27 cellular contexts compared by ENCODE assay signal in genomic region chr19:33728141-33728540, GRCh38.
A peak's percentile ranks its signal among the peaks of the same experiment; 100 is the strongest.
DNase-seq lines count a peak whose midpoint lies in the region; ATAC-seq, FAIRE-seq and TF ChIP-seq lines count a peak whose summit lies in the region.
"Had no signal": no experiment of that assay in that cellular context is flagged by ENCODE, and none has a peak within 500 bp of the region (broad histone marks: within the 10 kb centered on the region; RNA-seq: fewer than 3 reads in every experiment).

No MANE protein-coding gene starts in this region.

- H3K4me1 Mint-ChIP-seq in endothelial cell (ENCODE audit: unreplicated experiment): no peaks in the 10 kb centered on the region
- H3K4me1 Mint-ChIP-seq: CD14-positive monocyte; CD4-positive, alpha-beta memory T cell; CD4-positive, CD25-positive, alpha-beta regulatory T cell; CD8-positive, alpha-beta memory T cell had no signal

- no peak overlapping the region for H3K9ac ChIP-seq in kidney (ENCODE audit: low read length in 2 of 2)
- H3K9ac ChIP-seq: BLaER1 had no signal

- no peak overlapping the region for H3K27ac Mint-ChIP-seq in endothelial cell (ENCODE audit: unreplicated experiment)
- H3K27ac Mint-ChIP-seq: CD14-positive monocyte; CD4-positive, alpha-beta memory T cell; CD8-positive, alpha-beta memory T cell had no signal

- H3K4me1 ChIP-seq in kidney (ENCODE audit: control insufficient read depth in 1 of 2, insufficient read depth in 1 of 2, low read depth in 1 of 2, low read length in 2 of 2): no peaks in the 10 kb centered on the region

- H3K27ac ChIP-seq in kidney (ENCODE audit: low read depth in 2 of 2, low read length in 2 of 2): no peak overlapping the region
- H3K27ac ChIP-seq: BLaER1 had no signal

- no peaks in the 10 kb centered on the region for H3K36me3 ChIP-seq in kidney (ENCODE audit: control insufficient read depth in 1 of 2, insufficient read depth in 2 of 2, low read length in 2 of 2)
- H3K36me3 ChIP-seq: BE2C, BLaER1 had no signal

- TF ChIP-seq CTCF in endothelial cell (IDR thresholded peaks at IDR 0.05; ENCODE audit: unreplicated experiment) (no peak), kidney (IDR thresholded peaks at IDR 0.05; ENCODE audit: borderline replicate concordance, extremely low read depth, insufficient read depth) (no peak)

- FAIRE-seq in kidney (lab: Jason Lieb, UNC): no peak
- FAIRE-seq: A204.1, GM12878, GM12892, GM18507, GM19239 had no signal

- H3K9me3 ChIP-seq in kidney (ENCODE audit: control insufficient read depth in 1 of 2, low read length in 2 of 2): peaks cover 0 to 6% of the 10 kb centered on the region in 2 donors
- H3K9me3 ChIP-seq: BE2C had no signal

- no peaks in the 10 kb centered on the region for H3K36me3 Mint-ChIP-seq in endothelial cell (ENCODE audit: low read depth, unreplicated experiment)
- H3K36me3 Mint-ChIP-seq: CD14-positive monocyte; CD4-positive, alpha-beta memory T cell; CD4-positive, CD25-positive, alpha-beta regulatory T cell; CD8-positive, alpha-beta memory T cell had no signal

- H3K4me3 Mint-ChIP-seq in endothelial cell (ENCODE audit: unreplicated experiment): peak overlapping the region; percentile 23
- H3K4me3 Mint-ChIP-seq: CD14-positive monocyte; CD4-positive, alpha-beta memory T cell; CD4-positive, CD25-positive, alpha-beta regulatory T cell; CD8-positive, alpha-beta memory T cell had no signal

- no peak for ATAC-seq in HG03565 (IDR thresholded peaks at IDR 0.05; ENCODE audit: unreplicated experiment)
- ATAC-seq in HG03108 (IDR thresholded peaks at IDR 0.05; ENCODE audit: unreplicated experiment): no peak
- ATAC-seq: GM12878 had no signal

- H3K4me3 ChIP-seq in kidney (ENCODE audit: low read length in 2 of 2): no peak overlapping the region
- H3K4me3 ChIP-seq: BLaER1, GM12878 had no signal

- H3K9me3 Mint-ChIP-seq in endothelial cell (ENCODE audit: unreplicated experiment): no peaks in the 10 kb centered on the region

- H3K27me3 Mint-ChIP-seq in endothelial cell (ENCODE audit: unreplicated experiment): peaks cover 7% of the 10 kb centered on the region

- intact Hi-C loops in kidney (cut with DNase I) (no loop called here), posterior vena cava (cut with DNase I) (no loop called here)

- DNase-seq in SW480 (ENCODE audit: low spot score): peak; percentile 61
- no peak for DNase-seq in endothelial cell (ENCODE audit: low spot score)
- peak; percentile 20 for DNase-seq in kidney
- DNase-seq in posterior vena cava (ENCODE audit: low spot score): peak; percentile 56
- no peak for DNase-seq in NCI-H2107 treated with DMSO at 0.1 percent for 48 hours (lab: John Stamatoyannopoulos, UW; ENCODE audit: unreplicated experiment)
- no peak for DNase-seq in T1000 (lab: John Stamatoyannopoulos, UW)
- DNase-seq: 8988T; ACHN; CD4-positive, alpha-beta memory T cell; CD4-positive, CD25-positive, alpha-beta regulatory T cell; CD8-positive, alpha-beta memory T cell; DMS 273 treated with DMSO at 0.1 percent for 48 hours; DMS153; DMS53; DND-41; EL; GDM1 had no signal

Comparison
In these comparisons a context has a peak if more than half of its experiments do, and no peak if none do; other contexts are left out.
1. DNase-seq: peak in SW480 (single experiment), kidney (single experiment) and posterior vena cava (single experiment); none in endothelial cell (single experiment), NCI-H2107 treated with DMSO at 0.1 percent for 48 hours (single experiment) and T1000 (single experiment).